Comparison of ENCODE assay signal across 13 cellular contexts in the genomic region with DNA sequence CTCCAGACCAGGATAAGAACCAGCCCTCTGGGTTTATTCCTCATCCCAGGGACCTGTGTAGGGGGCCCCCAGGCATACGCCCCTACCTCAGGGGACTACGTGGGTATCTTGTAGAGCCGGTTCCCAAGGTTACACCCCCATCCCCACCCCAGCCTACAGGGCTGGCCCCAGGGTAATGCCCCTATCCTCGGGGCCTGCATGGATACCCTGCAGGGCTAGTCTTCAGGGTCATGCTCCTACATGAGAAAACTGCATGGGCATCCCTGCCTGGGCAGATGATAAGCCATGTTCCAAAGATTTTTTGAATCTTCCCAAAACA. TPM values are rescaled to one million over a fixed set of nuclear protein-coding genes. Genes with fewer than 3 reads are reported as not detected.
DNase-seq lines count a peak whose midpoint lies in the region; ATAC-seq and TF ChIP-seq lines count a peak whose summit lies in the region.
"Had no signal": no experiment of that assay in that cellular context is flagged by ENCODE, and none has a peak within 500 bp of the region (broad histone marks: within the 10 kb centered on the region; RNA-seq: fewer than 3 reads in every experiment).

No MANE protein-coding gene starts in this region.

- peak overlapping the region; percentile 88 for H2BK5ac ChIP-seq in IMR-90 (ENCODE audit: low read depth, low read length, poor library complexity, severe bottlenecking)

- TF ChIP-seq POLR2A in IMR-90 (IDR thresholded peaks at IDR 0.05; ENCODE audit: low read depth, low read length) (no peak), suprapubic skin (IDR thresholded peaks at IDR 0.05) (no peak)

- H2AFZ ChIP-seq in IMR-90 (replicated peaks; ENCODE audit: low read length, poor library complexity), result no peak overlapping the region

- intact Hi-C loops in IMR-90 (cut with micrococcal nuclease), result no loop called here

- H2BK15ac ChIP-seq in IMR-90 (ENCODE audit: low read depth, low read length), result peak overlapping the region; percentile 88; the same call in 1 of the 3 replicates

- H3K56ac ChIP-seq in IMR-90 (ENCODE audit: extremely low read depth, insufficient read depth, low read length), result peak overlapping the region; percentile 73; the same call in 1 of the 2 replicates

- H3K9me3 ChIP-seq in IMR-90 (ENCODE audit: control insufficient read depth, insufficient read depth, low read length), result no peaks in the 10 kb centered on the region
- no peaks in the 10 kb centered on the region for H3K9me3 ChIP-seq in mesodermal cell (ENCODE audit: control insufficient read depth, low read length)
- H3K9me3 ChIP-seq in suprapubic skin, result no peaks in the 10 kb centered on the region
- H3K9me3 ChIP-seq: HAP-1 had no signal

- TF ChIP-seq CTCF in IMR-90 (conservative IDR thresholded peaks at IDR 0.05; ENCODE audit: low read depth, low read length), result no peak
- no peak for TF ChIP-seq CTCF in brain microvascular endothelial cell (IDR thresholded peaks at IDR 0.05; ENCODE audit: low read depth, low read length, missing control alignments)
- TF ChIP-seq CTCF in suprapubic skin (IDR thresholded peaks at IDR 0.05), result no peak
- no peak for TF ChIP-seq CTCF in GM20000 (IDR thresholded peaks at IDR 0.05; ENCODE audit: extremely low read depth, missing control alignments)

- DNase-seq in IMR-90, result no peak
- no peak for DNase-seq in brain microvascular endothelial cell
- no peak for DNase-seq in suprapubic skin (ENCODE audit: low spot score in 2 of 2)
- no peak for DNase-seq in GM20000 (ENCODE audit: low spot score)
- no peak for DNase-seq in NCI-H526 (lab: John Stamatoyannopoulos, UW)
- DNase-seq: activated CD4-positive, alpha-beta T cell treated with anti-CD3 and anti-CD28 coated beads for 4 hours; activated effector memory CD4-positive, alpha-beta T cell treated with Interleukin-2 at 50 U/mL for 16 hours; Calu3; NCI-H1436 had no signal

- in situ Hi-C loops in IMR-90 (cut with MboI; ENCODE audit: low sequenced_read_pairs), result no loop called here
- in situ Hi-C loops in brain microvascular endothelial cell (cut with HindIII; ENCODE audit: low pct_ligation_motif_present, low sequenced_read_pairs), result no loop called here

- peaks cover 30% of the 10 kb centered on the region for H4K20me1 ChIP-seq in IMR-90 (ENCODE audit: insufficient read depth, low read length)

- H3K27ac ChIP-seq in IMR-90 (ENCODE audit: insufficient read depth, low read length) (peak overlapping the region; percentile 84), brain microvascular endothelial cell (peak overlapping the region; percentile 18), mesodermal cell (ENCODE audit: low read depth, low read length, severe bottlenecking) (peak overlapping the region; percentile 23), suprapubic skin (peak overlapping the region; percentile 55)

- peak overlapping the region; percentile 100 for H3K4ac ChIP-seq in IMR-90 (ENCODE audit: low read depth, low read length)

- TF ChIP-seq RAD21 in IMR-90 (IDR thresholded peaks at IDR 0.05; ENCODE audit: low read length), result no peak

- H3K27me3 ChIP-seq in IMR-90 (ENCODE audit: control insufficient read depth, insufficient read depth, low read length), result no peaks in the 10 kb centered on the region
- H3K27me3 ChIP-seq in brain microvascular endothelial cell (replicated peaks), result no peaks in the 10 kb centered on the region
- H3K27me3 ChIP-seq in suprapubic skin, result no peaks in the 10 kb centered on the region

- H3K4me3 ChIP-seq in IMR-90 (ENCODE audit: insufficient read depth, low read depth, low read length), result peak overlapping the region; percentile 48; the same call in 1 of the 2 replicates
- H3K4me3 ChIP-seq in brain microvascular endothelial cell (ENCODE audit: low read depth, low read length), result no peak overlapping the region
- H3K4me3 ChIP-seq in mesodermal cell (ENCODE audit: extremely low read depth, insufficient read depth, low read length, poor library complexity, severe bottlenecking), result no peak overlapping the region
- H3K4me3 ChIP-seq in suprapubic skin, result peak overlapping the region; percentile 44
- H3K4me3 ChIP-seq: HAP-1 had no signal

- peak overlapping the region; percentile 99 for H3K14ac ChIP-seq in IMR-90 (replicated peaks; ENCODE audit: low read depth, low read length)

- H4K8ac ChIP-seq in IMR-90 (ENCODE audit: low read depth in 2 of 2, low read length in 2 of 2), result peak overlapping the region; percentile 23 to 82; a peak in 2 of 4 replicates

- peaks cover 25% of the 10 kb centered on the region for H3K9me1 ChIP-seq in IMR-90 (ENCODE audit: insufficient read depth, low read length)

- peak overlapping the region; percentile 95 for H2BK20ac ChIP-seq in IMR-90 (ENCODE audit: low read depth, low read length)

- peak overlapping the region; percentile 99 for H2BK120ac ChIP-seq in IMR-90 (ENCODE audit: low read depth, low read length)

- H2AK9ac ChIP-seq in IMR-90 (replicated peaks; ENCODE audit: low read depth, low read length, poor library complexity), result peak overlapping the region; percentile 98

- H3K4me2 ChIP-seq in IMR-90 (ENCODE audit: low read depth, low read length), result peak overlapping the region; percentile 48

- ATAC-seq in IMR-90 (ENCODE audit: low read depth) (no peak), GM21786 (IDR thresholded peaks at IDR 0.05; ENCODE audit: unreplicated experiment) (no peak), HG02981 (IDR thresholded peaks at IDR 0.05; ENCODE audit: unreplicated experiment) (no peak)

- dilution Hi-C loops in IMR-90 (cut with HindIII; ENCODE audit: low sequenced_read_pairs, unreplicated experiment), result no loop called here

- CTCF ChIA-PET in IMR-90 (lab: Yijun Ruan, JAX), result interaction anchor here (1.0 kb wide), 1 partner anchor 12 kb away, joined by 4 read pairs; no protein-coding TSS in a partner anchor

- POLR2A ChIA-PET in IMR-90 (lab: Charles Lee; ENCODE audit: unreplicated experiment), result no interaction called here

- H4K5ac ChIP-seq in IMR-90 (ENCODE audit: low read depth, low read length), result no peak overlapping the region

- H3K36me3 ChIP-seq in IMR-90 (ENCODE audit: control insufficient read depth, insufficient read depth, low read length), result no peaks in the 10 kb centered on the region; the same call in 1 of the 2 replicates
- no peaks in the 10 kb centered on the region for H3K36me3 ChIP-seq in brain microvascular endothelial cell (replicated peaks)
- H3K36me3 ChIP-seq in mesodermal cell (ENCODE audit: control insufficient read depth, insufficient read depth, low read length), result peaks cover 26% of the 10 kb centered on the region
- H3K36me3 ChIP-seq in suprapubic skin, result peaks cover 7% of the 10 kb centered on the region
- H3K36me3 ChIP-seq: HAP-1 had no signal

- H3K4me1 ChIP-seq in IMR-90 (ENCODE audit: control insufficient read depth, insufficient read depth, low read length) (peaks cover 47% of the 10 kb centered on the region), mesodermal cell (ENCODE audit: control insufficient read depth, insufficient read depth, low read length, poor library complexity, severe bottlenecking) (peaks cover 80% of the 10 kb centered on the region), suprapubic skin (peaks cover 99% of the 10 kb centered on the region)

- H3K79me1 ChIP-seq in IMR-90 (ENCODE audit: low read depth in 1 of 2, low read length in 2 of 2), result peaks cover 14 to 89% of the 10 kb centered on the region in 2 experiments

- 46% methylated on average over 4 of the region's 4 CpGs; no CpG with 5 or more reads in 1 of the 2 experiments for WGBS in IMR-90 (ENCODE audit: extremely low coverage in 2 of 2, insufficient read length in 1 of 2), 2 experiments
- WGBS in mesodermal cell (ENCODE audit: insufficient coverage in 2 of 2), 2 experiments, result 67% methylated on average over 3 of the region's 4 CpGs
- WGBS in suprapubic skin, result 0% methylated on average over 1 of the region's 4 CpGs

- no TSS peak for BruUV-seq in IMR-90 (replicated peaks; lab: Mats Ljungman, UMichigan)

- H2AK5ac ChIP-seq in IMR-90 (ENCODE audit: low read depth, low read length), result peak overlapping the region; percentile 90

- H4K91ac ChIP-seq in IMR-90 (ENCODE audit: insufficient read depth, low read depth, low read length), result peak overlapping the region; percentile 97

- no peak for TF ChIP-seq EP300 in suprapubic skin (IDR thresholded peaks at IDR 0.05)

- H3K9ac ChIP-seq in IMR-90 (ENCODE audit: low read depth, low read length), result peak overlapping the region; percentile 63; the same call in 1 of the 2 replicates

- H3K18ac ChIP-seq in IMR-90 (ENCODE audit: low read depth, low read length), result peak overlapping the region; percentile 39; the same call in 1 of the 2 replicates

- peak overlapping the region; percentile 99 for H3K23ac ChIP-seq in IMR-90 (ENCODE audit: low read depth, low read length)

TF ChIP-seq in IMR-90, 13 proteins besides CTCF, POLR2A, EP300 and RAD21 (continues in another document):
- TF ChIP-seq MAFK (IDR thresholded peaks at IDR 0.05; ENCODE audit: low read depth, low read length), result no peak
- TF ChIP-seq BHLHE40 (IDR thresholded peaks at IDR 0.05; ENCODE audit: low read depth, low read length), result no peak
- no peak for TF ChIP-seq MXI1 (IDR thresholded peaks at IDR 0.05; ENCODE audit: borderline replicate concordance, low read depth, low read length)

RNA-seq across cellular contexts. Expression of gene HDAC5, which starts 14.2 kb away (rescaled TPM):
- 61.3 and 71.4 TPM in 2 replicates for total RNA-seq in IMR-90 (2012; rRNA removed)
- polyA plus RNA-seq in IMR-90 (2012; rRNA removed), result 47.0 and 50.0 TPM in 2 replicates
- polyA plus RNA-seq in IMR-90 (2012; cell fraction: cytosol; rRNA removed), result 21.2 and 58.0 TPM in 2 replicates
- 87.7 and 169 TPM in 2 replicates for polyA plus RNA-seq in IMR-90 (2012; cell fraction: nucleus; rRNA removed; ENCODE audit: low replicate concordance)
- 93.2 TPM for polyA plus RNA-seq in mesodermal cell (2013, experiment 1 of 2)
- 80.8 TPM for polyA plus RNA-seq in mesodermal cell (2013, experiment 2 of 2)
- 100 to 1,000 TPM; 135 to 197 (median 168) TPM for total RNA-seq in suprapubic skin

RNA-seq across cellular contexts. Expression of gene HROB, which starts 32.5 kb away (rescaled TPM):
- total RNA-seq in IMR-90 (2012; rRNA removed) (2.8 and 3.2 TPM in 2 replicates), suprapubic skin (1 to 10 TPM; 1.6 to 3.7 (median 2.4) TPM)
- 4.0 and 4.4 TPM in 2 replicates for polyA plus RNA-seq in IMR-90 (2012; rRNA removed)
- polyA plus RNA-seq in IMR-90 (2012; cell fraction: cytosol; rRNA removed), result 1.8 TPM in 2 replicates
- 6.9 and 8.0 TPM in 2 replicates for polyA plus RNA-seq in IMR-90 (2012; cell fraction: nucleus; rRNA removed; ENCODE audit: low replicate concordance)
- polyA plus RNA-seq in mesodermal cell (2013, experiment 1 of 2), result 9.4 TPM
- 7.0 TPM for polyA plus RNA-seq in mesodermal cell (2013, experiment 2 of 2)

RNA-seq across cellular contexts. Expression of gene G6PC3, which starts 38.7 kb away (rescaled TPM):
- 19.4 and 20.4 TPM in 2 replicates for total RNA-seq in IMR-90 (2012; rRNA removed)
- polyA plus RNA-seq in IMR-90 (2012; rRNA removed), result 107 and 127 TPM in 2 replicates
- polyA plus RNA-seq in IMR-90 (2012; cell fraction: cytosol; rRNA removed), result 87.5 and 210 TPM in 2 replicates
- polyA plus RNA-seq in IMR-90 (2012; cell fraction: nucleus; rRNA removed; ENCODE audit: low replicate concordance), result 49.2 and 86.8 TPM in 2 replicates
- polyA plus RNA-seq in mesodermal cell (2013, experiment 1 of 2), result 113 TPM
- 95.1 TPM for polyA plus RNA-seq in mesodermal cell (2013, experiment 2 of 2)
- 10 to 100 TPM; 12.7 to 20.4 (median 15.4) TPM for total RNA-seq in suprapubic skin

RNA-seq across cellular contexts. Expression of gene LSM12, which starts 42.8 kb away (rescaled TPM):
- total RNA-seq in IMR-90 (2012; rRNA removed) (41.0 and 50.3 TPM in 2 replicates), suprapubic skin (10 to 100 TPM; 27.8 to 44.6 (median 33.3) TPM)
- 37.6 and 38.0 TPM in 2 replicates for polyA plus RNA-seq in IMR-90 (2012; rRNA removed)
- 20.3 and 21.4 TPM in 2 replicates for polyA plus RNA-seq in IMR-90 (2012; cell fraction: cytosol; rRNA removed)
- polyA plus RNA-seq in IMR-90 (2012; cell fraction: nucleus; rRNA removed; ENCODE audit: low replicate concordance), result 8.8 and 29.9 TPM in 2 replicates
- polyA plus RNA-seq in mesodermal cell (2013, experiment 1 of 2), result 56.3 TPM
- 60.4 TPM for polyA plus RNA-seq in mesodermal cell (2013, experiment 2 of 2)

Comparison
In these comparisons a context has a peak if more than half of its experiments do, and no peak if none do; other contexts are left out.
1. H3K27ac ChIP-seq: peak in every context shown above with its lines; median percentile 84 in IMR-90; 55 in suprapubic skin; 23 in mesodermal cell; 18 in brain microvascular endothelial cell.
2. H3K4me3 ChIP-seq: peak in IMR-90 (single experiment) and suprapubic skin (single experiment); none in brain microvascular endothelial cell (single experiment) and mesodermal cell (single experiment).